13 cellular contexts compared by ENCODE assay signal in the genomic region with DNA sequence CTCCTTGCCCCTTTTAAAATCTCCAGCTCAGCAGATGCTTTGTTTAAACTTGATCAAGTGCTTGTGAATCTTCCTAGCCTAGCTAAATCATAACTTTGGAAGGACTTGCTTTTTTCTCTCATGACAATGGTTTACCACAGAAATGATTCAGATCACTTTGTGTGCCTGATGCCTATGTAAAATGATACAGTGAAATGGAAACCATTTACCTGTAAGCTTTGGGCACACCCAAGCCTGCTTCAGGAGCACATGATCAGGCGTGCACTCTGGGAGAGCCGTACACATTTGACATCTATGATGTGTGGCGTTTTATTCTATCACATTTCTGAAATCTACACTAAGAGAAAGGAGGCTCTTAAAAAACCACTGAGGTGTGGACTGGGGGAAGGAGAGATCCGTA. TPM values are rescaled to one million over a fixed set of nuclear protein-coding genes. Genes with fewer than 3 reads are reported as not detected.
DNase-seq lines count a peak whose midpoint lies in the region; ATAC-seq and TF ChIP-seq lines count a peak whose summit lies in the region.
"Had no signal": no experiment of that assay in that cellular context is flagged by ENCODE, and none has a peak within 500 bp of the region (broad histone marks: within the 10 kb centered on the region; RNA-seq: fewer than 3 reads in every experiment).

No MANE protein-coding gene starts in this region.

- POLR2A ChIA-PET in activated naive CD8-positive, alpha-beta T cell treated with anti-CD3 and anti-CD28 coated beads, Interleukin-2, amount 10 ng/mL, durations not matched to agents 7 days and 5 days (lab: Charles Lee), result interaction anchor here (0.6 to 1.4 kb wide), 4 partner anchors 10 to 608 kb away, joined by 3 to 7 read pairs (median 4); partner anchors contain the start of gene PTPN1

- H3K9me3 Mint-ChIP-seq in activated CD4-positive, alpha-beta T cell treated with anti-CD3 and anti-CD28 coated beads, Interleukin-2, amount 10 ng/mL, durations not matched to agents 24 days and 14 days, result no peaks in the 10 kb centered on the region
- H3K9me3 Mint-ChIP-seq in activated naive CD8-positive, alpha-beta T cell treated with anti-CD3 and anti-CD28 coated beads, Interleukin-2, amount 10 ng/mL, durations not matched to agents 7 days and 5 days, result no peaks in the 10 kb centered on the region

- no peak overlapping the region for H3K4me3 ChIP-seq in smooth muscle cell

- H3K4me1 Mint-ChIP-seq in activated CD4-positive, alpha-beta T cell treated with anti-CD3 and anti-CD28 coated beads, Interleukin-2, amount 10 ng/mL, durations not matched to agents 24 days and 14 days, result peaks cover 28% of the 10 kb centered on the region
- H3K4me1 Mint-ChIP-seq in activated naive CD8-positive, alpha-beta T cell treated with anti-CD3 and anti-CD28 coated beads, Interleukin-2, amount 10 ng/mL, durations not matched to agents 7 days and 5 days, result peaks cover 33% of the 10 kb centered on the region

- peak; percentile 73 for DNase-seq in activated CD4-positive, alpha-beta T cell treated with anti-CD3 and anti-CD28 coated beads, Interleukin-2, amount 10 ng/mL, durations not matched to agents 24 days and 14 days
- DNase-seq in activated CD4-positive, alpha-beta T cell treated with anti-CD3 and anti-CD28 coated beads for 1 hour, result no peak
- DNase-seq in NCI-H2107 (lab: John Stamatoyannopoulos, UW) (peak; percentile 76), smooth muscle cell (lab: John Stamatoyannopoulos, UW; ENCODE audit: unreplicated experiment) (no peak), NCI-H69 (lab: John Stamatoyannopoulos, UW) (no peak), GM19238 (ENCODE audit: insufficient read length, low spot score) (no peak), DMS 273 (lab: John Stamatoyannopoulos, UW; ENCODE audit: unreplicated experiment) (no peak)
- DNase-seq in activated naive CD8-positive, alpha-beta T cell treated with anti-CD3 and anti-CD28 coated beads, Interleukin-2, amount 10 ng/mL, durations not matched to agents 7 days and 5 days, result no peak
- DNase-seq: activated gamma-delta T cell; GOT3; SIG-M5; stimulated activated CD8-positive, alpha-beta memory T cell treated with anti-CD3 and anti-CD28 coated beads, Interleukin-4, amount 100 ng/mL, for 48 hours had no signal

- intact Hi-C loops in activated CD4-positive, alpha-beta T cell treated with anti-CD3 and anti-CD28 coated beads, Interleukin-2, amount 10 ng/mL, durations not matched to agents 24 days and 14 days (cut with micrococcal nuclease), result loop anchor here (1.0 kb wide), 1 partner anchor 10 kb away; no protein-coding TSS in a partner anchor

- peak overlapping the region; percentile 83 for H3K27ac Mint-ChIP-seq in activated CD4-positive, alpha-beta T cell treated with anti-CD3 and anti-CD28 coated beads, Interleukin-2, amount 10 ng/mL, durations not matched to agents 24 days and 14 days
- peak overlapping the region; percentile 69 for H3K27ac Mint-ChIP-seq in activated naive CD8-positive, alpha-beta T cell treated with anti-CD3 and anti-CD28 coated beads, Interleukin-2, amount 10 ng/mL, durations not matched to agents 7 days and 5 days

- H3K27me3 ChIP-seq in smooth muscle cell (ENCODE audit: low read depth), result no peaks in the 10 kb centered on the region

- no peak for TF ChIP-seq CTCF in smooth muscle cell (IDR thresholded peaks at IDR 0.05; ENCODE audit: borderline replicate concordance, insufficient read depth, poor library complexity, severe bottlenecking)

- no peaks in the 10 kb centered on the region for H3F3A ChIP-seq in smooth muscle cell (ENCODE audit: low read depth)

- H2AFZ ChIP-seq in smooth muscle cell (ENCODE audit: low read depth), result no peak overlapping the region

- peak overlapping the region; percentile 45 for H3K4me3 Mint-ChIP-seq in activated CD4-positive, alpha-beta T cell treated with anti-CD3 and anti-CD28 coated beads, Interleukin-2, amount 10 ng/mL, durations not matched to agents 24 days and 14 days
- no peak overlapping the region for H3K4me3 Mint-ChIP-seq in activated naive CD8-positive, alpha-beta T cell treated with anti-CD3 and anti-CD28 coated beads, Interleukin-2, amount 10 ng/mL, durations not matched to agents 7 days and 5 days

- peaks cover 32% of the 10 kb centered on the region for H3K36me3 Mint-ChIP-seq in activated CD4-positive, alpha-beta T cell treated with anti-CD3 and anti-CD28 coated beads, Interleukin-2, amount 10 ng/mL, durations not matched to agents 24 days and 14 days (ENCODE audit: low read depth)
- peaks cover 35% of the 10 kb centered on the region for H3K36me3 Mint-ChIP-seq in activated naive CD8-positive, alpha-beta T cell treated with anti-CD3 and anti-CD28 coated beads, Interleukin-2, amount 10 ng/mL, durations not matched to agents 7 days and 5 days

- H3K36me3 ChIP-seq in smooth muscle cell (ENCODE audit: low read depth), result no peaks in the 10 kb centered on the region

- no peaks in the 10 kb centered on the region for H3K4me1 ChIP-seq in smooth muscle cell (ENCODE audit: low read depth)

- 89% methylated on average over 4 of the region's 4 CpGs for WGBS in smooth muscle cell (ENCODE audit: low lambda C conversion rate)

- H3K9me3 ChIP-seq in smooth muscle cell (replicated peaks; ENCODE audit: low read depth), result no peaks in the 10 kb centered on the region

- H3K27me3 Mint-ChIP-seq in activated CD4-positive, alpha-beta T cell treated with anti-CD3 and anti-CD28 coated beads, Interleukin-2, amount 10 ng/mL, durations not matched to agents 24 days and 14 days, result no peaks in the 10 kb centered on the region
- H3K27me3 Mint-ChIP-seq in activated naive CD8-positive, alpha-beta T cell treated with anti-CD3 and anti-CD28 coated beads, Interleukin-2, amount 10 ng/mL, durations not matched to agents 7 days and 5 days, result no peaks in the 10 kb centered on the region

- ATAC-seq in activated naive CD8-positive, alpha-beta T cell treated with anti-CD3 and anti-CD28 coated beads, Interleukin-2, amount 10 ng/mL, durations not matched to agents 7 days and 5 days (ENCODE audit: low read depth), result peak; percentile 37

- no peak overlapping the region for H3K4me2 ChIP-seq in smooth muscle cell

- peaks cover 97% of the 10 kb centered on the region for H4K20me1 ChIP-seq in smooth muscle cell (ENCODE audit: low read depth)

- no peak overlapping the region for H3K9ac ChIP-seq in smooth muscle cell (ENCODE audit: low read depth)

- H3K79me2 ChIP-seq in smooth muscle cell (ENCODE audit: low read depth), result peaks cover 93% of the 10 kb centered on the region

- H3K27ac ChIP-seq in smooth muscle cell (ENCODE audit: low read depth), result peak overlapping the region; percentile 2
- H3K27ac ChIP-seq: HL-60 had no signal

RNA-seq across cellular contexts. Expression of gene PTPN1, which starts 41.1 kb away (rescaled TPM):
- total RNA-seq in activated CD4-positive, alpha-beta T cell treated with anti-CD3 and anti-CD28 coated beads, Interleukin-2, amount 10 ng/mL, durations not matched to agents 24 days and 14 days, result 61.4 and 62.9 TPM in 2 replicates
- 10 to 100 TPM; 65.9 to 67.3 TPM for total RNA-seq in activated naive CD8-positive, alpha-beta T cell treated with anti-CD3 and anti-CD28 coated beads, Interleukin-2, amount 10 ng/mL, durations not matched to agents 7 days and 5 days
- 28.9 and 35.6 TPM in 2 replicates for total RNA-seq in smooth muscle cell
- 16.1 and 19.4 TPM in 2 replicates for polyA plus RNA-seq in smooth muscle cell

Comparison
In these comparisons a context has a peak if more than half of its experiments do, and no peak if none do; other contexts are left out.
1. DNase-seq: peak in activated CD4-positive, alpha-beta T cell treated with anti-CD3 and anti-CD28 coated beads, Interleukin-2, amount 10 ng/mL, durations not matched to agents 24 days and 14 days (single experiment) and NCI-H2107 (single experiment); none in activated CD4-positive, alpha-beta T cell treated with anti-CD3 and anti-CD28 coated beads for 1 hour (single experiment), activated naive CD8-positive, alpha-beta T cell treated with anti-CD3 and anti-CD28 coated beads, Interleukin-2, amount 10 ng/mL, durations not matched to agents 7 days and 5 days (single experiment), smooth muscle cell (single experiment), NCI-H69 (single experiment), GM19238 (single experiment) and DMS 273 (single experiment).